ENCODE assay signal across 8 cellular contexts in genomic region chr1:170770254-170770653, GRCh38.
"Had no signal": no experiment of that assay in that cellular context is flagged by ENCODE, and none has a peak within 500 bp of the region (broad histone marks: within the 10 kb centered on the region; RNA-seq: fewer than 3 reads in every experiment).

No MANE protein-coding gene starts in this region.

- DNase-seq: GM23248, GOT3, H7, HFFc6 had no signal

- ATAC-seq: HCT116, HepG2 had no signal

- H3K9me3 ChIP-seq: HAP-1 had no signal

- H3K4me3 ChIP-seq: GM23248, HAP-1 had no signal

- H3K4me1 ChIP-seq: HAP-1 had no signal

- H3K36me3 ChIP-seq: HAP-1 had no signal

- H3K27ac ChIP-seq: GM23248, HL-60 had no signal
